Comparison of ENCODE assay signal across 1 cellular context in genomic region chr11:65354265-65355012, GRCh38.
TF ChIP-seq lines count a peak whose summit lies in the region.

A gene with protein sequence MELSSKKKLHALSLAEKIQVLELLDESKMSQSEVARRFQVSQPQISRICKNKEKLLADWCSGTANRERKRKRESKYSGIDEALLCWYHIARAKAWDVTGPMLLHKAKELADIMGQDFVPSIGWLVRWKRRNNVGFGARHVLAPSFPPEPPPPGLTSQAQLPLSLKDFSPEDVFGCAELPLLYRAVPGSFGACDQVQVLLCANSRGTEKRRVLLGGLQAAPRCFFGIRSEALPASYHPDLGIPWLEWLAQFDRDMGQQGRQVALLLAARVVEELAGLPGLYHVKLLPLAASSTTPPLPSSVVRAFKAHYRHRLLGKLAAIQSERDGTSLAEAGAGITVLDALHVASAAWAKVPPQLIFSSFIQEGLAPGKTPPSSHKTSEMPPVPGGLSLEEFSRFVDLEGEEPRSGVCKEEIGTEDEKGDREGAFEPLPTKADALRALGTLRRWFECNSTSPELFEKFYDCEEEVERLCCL (plus strand): TSS chr11:65354751. CDS start chr11:65355809, 1,058 bp downstream.

TF ChIP-seq in HepG2, 621 proteins besides CTCF, POLR2A, EP300 and RAD21 (continued from another document and continues in another):
- TF ChIP-seq, protein P1, sequence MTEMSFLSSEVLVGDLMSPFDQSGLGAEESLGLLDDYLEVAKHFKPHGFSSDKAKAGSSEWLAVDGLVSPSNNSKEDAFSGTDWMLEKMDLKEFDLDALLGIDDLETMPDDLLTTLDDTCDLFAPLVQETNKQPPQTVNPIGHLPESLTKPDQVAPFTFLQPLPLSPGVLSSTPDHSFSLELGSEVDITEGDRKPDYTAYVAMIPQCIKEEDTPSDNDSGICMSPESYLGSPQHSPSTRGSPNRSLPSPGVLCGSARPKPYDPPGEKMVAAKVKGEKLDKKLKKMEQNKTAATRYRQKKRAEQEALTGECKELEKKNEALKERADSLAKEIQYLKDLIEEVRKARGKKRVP (CRISPR knock-in tag; IDR thresholded peaks at IDR 0.05), result no peak
- TF ChIP-seq, protein P2, sequence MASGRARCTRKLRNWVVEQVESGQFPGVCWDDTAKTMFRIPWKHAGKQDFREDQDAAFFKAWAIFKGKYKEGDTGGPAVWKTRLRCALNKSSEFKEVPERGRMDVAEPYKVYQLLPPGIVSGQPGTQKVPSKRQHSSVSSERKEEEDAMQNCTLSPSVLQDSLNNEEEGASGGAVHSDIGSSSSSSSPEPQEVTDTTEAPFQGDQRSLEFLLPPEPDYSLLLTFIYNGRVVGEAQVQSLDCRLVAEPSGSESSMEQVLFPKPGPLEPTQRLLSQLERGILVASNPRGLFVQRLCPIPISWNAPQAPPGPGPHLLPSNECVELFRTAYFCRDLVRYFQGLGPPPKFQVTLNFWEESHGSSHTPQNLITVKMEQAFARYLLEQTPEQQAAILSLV (CRISPR knock-in tag; IDR thresholded peaks at IDR 0.05; ENCODE audit: borderline replicate concordance), result no peak; the same call in 1 of the 2 replicates
- TF ChIP-seq MEIS1 (CRISPR knock-in tag; IDR thresholded peaks at IDR 0.05; ENCODE audit: borderline replicate concordance), result no peak
- TF ChIP-seq ZNF567 (CRISPR knock-in tag; IDR thresholded peaks at IDR 0.05; ENCODE audit: borderline replicate concordance), result 0 out of 2 replicates have a peak, but pooled peaks have one; percentile 26
- no peak for TF ChIP-seq ZNF790 (CRISPR knock-in tag; IDR thresholded peaks at IDR 0.05; ENCODE audit: borderline replicate concordance)
- no peak for TF ChIP-seq ZNF740 (CRISPR knock-in tag; IDR thresholded peaks at IDR 0.05)
- TF ChIP-seq KLF16 (CRISPR knock-in tag; IDR thresholded peaks at IDR 0.05), result 0 out of 4 replicates have a peak, but pooled peaks of 1 of the 2 experiments have one; percentile 50
- no peak for TF ChIP-seq SIN3B (IDR thresholded peaks at IDR 0.05; ENCODE audit: low read length)
- no peak for TF ChIP-seq SRY (CRISPR knock-in tag; IDR thresholded peaks at IDR 0.05)
- TF ChIP-seq ZNF260 (CRISPR knock-in tag; IDR thresholded peaks at IDR 0.05; ENCODE audit: borderline replicate concordance, low read depth), result no peak
- no peak for TF ChIP-seq MLXIP (CRISPR knock-in tag; IDR thresholded peaks at IDR 0.05; ENCODE audit: borderline replicate concordance)
- TF ChIP-seq, protein P3, sequence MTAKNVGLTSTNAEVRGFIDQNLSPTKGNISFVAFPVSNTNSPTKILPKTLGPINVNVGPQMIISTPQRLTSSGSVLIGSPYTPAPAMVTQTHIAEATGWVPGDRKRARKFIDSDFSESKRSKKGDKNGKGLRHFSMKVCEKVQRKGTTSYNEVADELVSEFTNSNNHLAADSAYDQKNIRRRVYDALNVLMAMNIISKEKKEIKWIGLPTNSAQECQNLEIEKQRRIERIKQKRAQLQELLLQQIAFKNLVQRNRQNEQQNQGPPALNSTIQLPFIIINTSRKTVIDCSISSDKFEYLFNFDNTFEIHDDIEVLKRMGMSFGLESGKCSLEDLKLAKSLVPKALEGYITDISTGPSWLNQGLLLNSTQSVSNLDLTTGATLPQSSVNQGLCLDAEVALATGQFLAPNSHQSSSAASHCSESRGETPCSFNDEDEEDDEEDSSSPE (CRISPR knock-in tag; IDR thresholded peaks at IDR 0.05), result peak; percentile 49; the same call in 1 of the 2 replicates
- no peak for TF ChIP-seq ZSCAN25 (CRISPR knock-in tag; IDR thresholded peaks at IDR 0.05)
- TF ChIP-seq POLR2AphosphoS2 (IDR thresholded peaks at IDR 0.05; ENCODE audit: low read depth, low read length), result no peak
- TF ChIP-seq TBP (CRISPR knock-in tag; IDR thresholded peaks at IDR 0.05), result no peak
- peak; percentile 30 for TF ChIP-seq RBM22 (optimal IDR thresholded peaks at IDR 0.05; ENCODE audit: low read length)
- TF ChIP-seq PITX1 (CRISPR knock-in tag; IDR thresholded peaks at IDR 0.05), result 0 out of 2 replicates have a peak, but pooled peaks have one; percentile 28
- TF ChIP-seq ZNF687 (CRISPR knock-in tag; IDR thresholded peaks at IDR 0.05), result peak; percentile 41; the same call in 1 of the 2 replicates
- no peak for TF ChIP-seq ZNF879 (CRISPR knock-in tag; IDR thresholded peaks at IDR 0.05)
- no peak for TF ChIP-seq ISL2 (CRISPR knock-in tag; IDR thresholded peaks at IDR 0.05)
- TF ChIP-seq ZNF331 (CRISPR knock-in tag; IDR thresholded peaks at IDR 0.05), result no peak
- TF ChIP-seq, protein P4, sequence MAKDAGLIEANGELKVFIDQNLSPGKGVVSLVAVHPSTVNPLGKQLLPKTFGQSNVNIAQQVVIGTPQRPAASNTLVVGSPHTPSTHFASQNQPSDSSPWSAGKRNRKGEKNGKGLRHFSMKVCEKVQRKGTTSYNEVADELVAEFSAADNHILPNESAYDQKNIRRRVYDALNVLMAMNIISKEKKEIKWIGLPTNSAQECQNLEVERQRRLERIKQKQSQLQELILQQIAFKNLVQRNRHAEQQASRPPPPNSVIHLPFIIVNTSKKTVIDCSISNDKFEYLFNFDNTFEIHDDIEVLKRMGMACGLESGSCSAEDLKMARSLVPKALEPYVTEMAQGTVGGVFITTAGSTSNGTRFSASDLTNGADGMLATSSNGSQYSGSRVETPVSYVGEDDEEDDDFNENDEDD (CRISPR knock-in tag; IDR thresholded peaks at IDR 0.05; ENCODE audit: borderline replicate concordance), result no peak
- no peak for TF ChIP-seq FOXJ3 (CRISPR knock-in tag; IDR thresholded peaks at IDR 0.05; ENCODE audit: borderline replicate concordance)
- peak; percentile 70 for TF ChIP-seq PHF8 (CRISPR knock-in tag; IDR thresholded peaks at IDR 0.05)
- TF ChIP-seq BCL6 (CRISPR knock-in tag; IDR thresholded peaks at IDR 0.05), result no peak
- TF ChIP-seq ZNF253 (CRISPR knock-in tag; IDR thresholded peaks at IDR 0.05; ENCODE audit: borderline replicate concordance), result no peak
- TF ChIP-seq NR1H2 (CRISPR knock-in tag; IDR thresholded peaks at IDR 0.05; ENCODE audit: borderline replicate concordance, low read depth), result no peak
- peak; percentile 50; the same call in 1 of the 2 replicates for TF ChIP-seq ZBTB7B (CRISPR knock-in tag; IDR thresholded peaks at IDR 0.05)
- TF ChIP-seq KLF13 (CRISPR knock-in tag; IDR thresholded peaks at IDR 0.05), result no peak
- TF ChIP-seq FOXK1 (CRISPR knock-in tag; IDR thresholded peaks at IDR 0.05; ENCODE audit: borderline replicate concordance, low read depth), result no peak; the same call in 1 of the 2 replicates
- TF ChIP-seq, protein P5, sequence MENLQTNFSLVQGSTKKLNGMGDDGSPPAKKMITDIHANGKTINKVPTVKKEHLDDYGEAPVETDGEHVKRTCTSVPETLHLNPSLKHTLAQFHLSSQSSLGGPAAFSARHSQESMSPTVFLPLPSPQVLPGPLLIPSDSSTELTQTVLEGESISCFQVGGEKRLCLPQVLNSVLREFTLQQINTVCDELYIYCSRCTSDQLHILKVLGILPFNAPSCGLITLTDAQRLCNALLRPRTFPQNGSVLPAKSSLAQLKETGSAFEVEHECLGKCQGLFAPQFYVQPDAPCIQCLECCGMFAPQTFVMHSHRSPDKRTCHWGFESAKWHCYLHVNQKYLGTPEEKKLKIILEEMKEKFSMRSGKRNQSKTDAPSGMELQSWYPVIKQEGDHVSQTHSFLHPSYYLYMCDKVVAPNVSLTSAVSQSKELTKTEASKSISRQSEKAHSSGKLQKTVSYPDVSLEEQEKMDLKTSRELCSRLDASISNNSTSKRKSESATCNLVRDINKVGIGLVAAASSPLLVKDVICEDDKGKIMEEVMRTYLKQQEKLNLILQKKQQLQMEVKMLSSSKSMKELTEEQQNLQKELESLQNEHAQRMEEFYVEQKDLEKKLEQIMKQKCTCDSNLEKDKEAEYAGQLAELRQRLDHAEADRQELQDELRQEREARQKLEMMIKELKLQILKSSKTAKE (CRISPR knock-in tag; IDR thresholded peaks at IDR 0.05; ENCODE audit: borderline replicate concordance), result no peak
- no peak for TF ChIP-seq ZNF609 (CRISPR knock-in tag; IDR thresholded peaks at IDR 0.05; ENCODE audit: borderline replicate concordance)
- TF ChIP-seq MAF1 (CRISPR knock-in tag; IDR thresholded peaks at IDR 0.05; ENCODE audit: borderline replicate concordance), result no peak
- TF ChIP-seq, protein P6, sequence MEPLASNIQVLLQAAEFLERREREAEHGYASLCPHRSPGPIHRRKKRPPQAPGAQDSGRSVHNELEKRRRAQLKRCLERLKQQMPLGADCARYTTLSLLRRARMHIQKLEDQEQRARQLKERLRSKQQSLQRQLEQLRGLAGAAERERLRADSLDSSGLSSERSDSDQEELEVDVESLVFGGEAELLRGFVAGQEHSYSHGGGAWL (CRISPR knock-in tag; IDR thresholded peaks at IDR 0.05), result 0 out of 2 replicates have a peak, but pooled peaks have one; percentile 30
- TF ChIP-seq WIZ (CRISPR knock-in tag; IDR thresholded peaks at IDR 0.05), result no peak
- no peak for TF ChIP-seq ZNF547 (CRISPR knock-in tag; IDR thresholded peaks at IDR 0.05)
- TF ChIP-seq ZNF383 (CRISPR knock-in tag; IDR thresholded peaks at IDR 0.05; ENCODE audit: borderline replicate concordance), result no peak
- TF ChIP-seq ZFAT (CRISPR knock-in tag; conservative IDR thresholded peaks at IDR 0.05), result no peak
